Comparison of ENCODE assay signal across 8 cellular contexts in the genomic region with DNA sequence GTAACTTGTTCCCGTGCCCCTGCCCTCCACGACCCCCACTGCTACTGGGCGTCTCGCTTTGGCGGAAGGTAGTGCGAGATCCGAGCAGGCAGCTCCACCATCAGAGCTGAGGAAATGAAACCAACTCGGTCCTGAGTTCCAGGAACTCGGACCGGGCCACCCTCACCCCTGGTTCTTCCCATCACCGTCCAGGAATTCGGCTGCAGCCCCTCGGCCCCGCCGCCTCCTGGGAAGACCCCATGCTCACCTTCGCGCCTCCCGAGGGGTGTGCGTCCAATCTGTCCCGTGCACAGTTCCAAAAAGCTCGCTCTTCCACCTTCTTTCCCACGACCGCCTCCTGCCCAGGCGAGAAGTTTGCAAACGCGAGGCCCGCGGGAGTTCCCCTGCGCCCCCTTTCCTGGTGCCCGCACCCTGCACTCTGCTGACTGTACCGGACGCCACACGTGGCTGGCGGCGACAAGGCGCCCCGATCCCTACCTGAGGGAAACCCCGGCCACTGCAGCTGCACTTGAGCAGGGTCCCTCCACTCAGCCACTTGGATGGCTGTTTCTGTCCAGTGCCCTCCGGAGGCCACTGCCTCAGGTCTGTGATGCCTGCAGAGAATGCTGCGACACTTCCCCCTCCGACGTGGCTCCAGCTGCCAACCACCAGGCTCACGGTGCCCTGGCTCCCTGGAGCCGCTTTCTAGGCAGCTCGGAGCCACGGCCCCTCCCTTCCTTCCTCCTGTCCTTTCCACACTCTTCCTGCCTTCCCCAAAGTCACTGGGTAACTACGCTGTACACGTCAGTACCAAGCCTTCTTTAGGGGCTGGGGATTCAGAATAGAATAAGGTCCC. TPM values are rescaled to one million over a fixed set of nuclear protein-coding genes. Genes with fewer than 3 reads are reported as not detected.
A peak's percentile ranks its signal among the peaks of the same experiment; 100 is the strongest.
DNase-seq lines count a peak whose midpoint lies in the region; ATAC-seq and TF ChIP-seq lines count a peak whose summit lies in the region.

A gene (minus strand): TSS at position 657 of the 835 bp plus-strand sequence. CDS start 5,105 bp downstream, outside the sequence.

- peak; percentile 74 for TF ChIP-seq POLR2A in GM19193 (IDR thresholded peaks at IDR 0.05; ENCODE audit: extremely low read depth, insufficient read depth, insufficient read length)

- H3K27ac Mint-ChIP-seq in activated naive CD8-positive, alpha-beta T cell treated with anti-CD3 and anti-CD28 coated beads, Interleukin-2, amount 50 U/mL, for 24 hours: peak within 1 kb of the TSS; percentile 99

- peak within 1 kb of the TSS; percentile 80 for H3K4me3 ChIP-seq in BLaER1
- H3K4me3 ChIP-seq in SU-DHL-6 (ENCODE audit: insufficient read depth, low read length, poor library complexity, severe bottlenecking): peak within 1 kb of the TSS; percentile 32
- H3K4me3 ChIP-seq in skeletal muscle tissue (ENCODE audit: low read length in 3 of 3): peak within 1 kb of the TSS; percentile 80 to 88 (median 84)

- H3K4me1 ChIP-seq in BLaER1: peaks cover 32% of the 10 kb centered on the region
- peaks cover 8 to 13% (median 8%) of the 10 kb centered on the region in 3 donors for H3K4me1 ChIP-seq in skeletal muscle tissue (ENCODE audit: control insufficient read depth in 3 of 3, insufficient read depth in 3 of 3, low read length in 3 of 3)

- H2AFZ ChIP-seq in SU-DHL-6 (ENCODE audit: low read depth, low read length, severe bottlenecking): peak within 1 kb of the TSS; percentile 23

- no peaks in the 10 kb centered on the region for H3K27me3 ChIP-seq in BLaER1
- H3K27me3 ChIP-seq in SU-DHL-6 (ENCODE audit: low read length): no peaks in the 10 kb centered on the region
- H3K27me3 ChIP-seq in skeletal muscle tissue (ENCODE audit: control insufficient read depth in 3 of 3, insufficient read depth in 3 of 3, low read length in 3 of 3): peaks cover 0 to 7% (median 4%) of the 10 kb centered on the region in 3 donors

- no peaks in the 10 kb centered on the region for H3K9me2 ChIP-seq in SU-DHL-6 (replicated peaks; ENCODE audit: insufficient read depth, low read length)

- H3K9ac ChIP-seq in BLaER1 (peak within 1 kb of the TSS; percentile 83), SU-DHL-6 (ENCODE audit: low read length) (peak within 1 kb of the TSS; percentile 17; the same call in 1 of the 2 replicates), skeletal muscle tissue (ENCODE audit: low read depth in 1 of 3, low read length in 3 of 3) (peak within 1 kb of the TSS; percentile 69 to 81 (median 79))

- H3F3A ChIP-seq in SU-DHL-6 (ENCODE audit: insufficient read depth): 0 out of 2 replicates have a peak, but pooled peaks cover 9% of the 10 kb centered on the region

- H4K20me1 ChIP-seq in BLaER1 (no peaks in the 10 kb centered on the region), SU-DHL-6 (ENCODE audit: low read depth, low read length) (no peaks in the 10 kb centered on the region)

- ATAC-seq in activated naive CD8-positive, alpha-beta T cell treated with anti-CD3 and anti-CD28 coated beads, Interleukin-2, amount 50 U/mL, for 24 hours: peak; percentile 77

- TF ChIP-seq CTCF in SU-DHL-6 (IDR thresholded peaks at IDR 0.05; ENCODE audit: insufficient read depth, low read length, poor library complexity, severe bottlenecking): no peak

- DNase-seq in HK-2 (ENCODE audit: unreplicated experiment) (peak; percentile 66), hepatic stellate cell (ENCODE audit: low spot score) (peak; percentile 65), cortex of kidney (lab: John Stamatoyannopoulos, UW) (no peak)
- DNase-seq in activated naive CD8-positive, alpha-beta T cell treated with anti-CD3 and anti-CD28 coated beads, Interleukin-2, amount 50 U/mL, for 24 hours: peak; percentile 70

- peak within 1 kb of the TSS; percentile 98 for H3K4me2 ChIP-seq in BLaER1
- H3K4me2 ChIP-seq in SU-DHL-6 (ENCODE audit: low read depth, low read length, poor library complexity, severe bottlenecking): peak within 1 kb of the TSS; percentile 51

- H3K27ac ChIP-seq in BLaER1 (peak within 1 kb of the TSS; percentile 78), SU-DHL-6 (ENCODE audit: low read depth, low read length) (no peak within 1 kb of the TSS), skeletal muscle tissue (ENCODE audit: low read depth, low read length) (peak within 1 kb of the TSS; percentile 81)

- no peaks in the 10 kb centered on the region for H3K9me3 ChIP-seq in BLaER1
- H3K9me3 ChIP-seq in SU-DHL-6 (ENCODE audit: insufficient read depth, low read length): no peaks in the 10 kb centered on the region
- H3K9me3 ChIP-seq in skeletal muscle tissue (ENCODE audit: control insufficient read depth in 3 of 3, low read length in 3 of 3): no peaks in the 10 kb centered on the region

- H3K36me3 ChIP-seq in BLaER1: peaks cover 2% of the 10 kb centered on the region
- H3K36me3 ChIP-seq in SU-DHL-6 (ENCODE audit: low read length): no peaks in the 10 kb centered on the region
- no peaks in the 10 kb centered on the region for H3K36me3 ChIP-seq in skeletal muscle tissue (ENCODE audit: control insufficient read depth in 3 of 3, insufficient read depth in 3 of 3, low read length in 3 of 3)

- peaks cover 26% of the 10 kb centered on the region for H3K36me3 Mint-ChIP-seq in activated naive CD8-positive, alpha-beta T cell treated with anti-CD3 and anti-CD28 coated beads, Interleukin-2, amount 50 U/mL, for 24 hours (ENCODE audit: low read depth)

- H3K79me2 ChIP-seq in SU-DHL-6 (ENCODE audit: insufficient read depth, low read length): no peaks in the 10 kb centered on the region

- H3K27me3 Mint-ChIP-seq in activated naive CD8-positive, alpha-beta T cell treated with anti-CD3 and anti-CD28 coated beads, Interleukin-2, amount 50 U/mL, for 24 hours: no peaks in the 10 kb centered on the region

- peak within 1 kb of the TSS; percentile 97 for H3K4me3 Mint-ChIP-seq in activated naive CD8-positive, alpha-beta T cell treated with anti-CD3 and anti-CD28 coated beads, Interleukin-2, amount 50 U/mL, for 24 hours

- no peaks in the 10 kb centered on the region for H3K9me3 Mint-ChIP-seq in activated naive CD8-positive, alpha-beta T cell treated with anti-CD3 and anti-CD28 coated beads, Interleukin-2, amount 50 U/mL, for 24 hours

- peaks cover 59% of the 10 kb centered on the region for H3K4me1 Mint-ChIP-seq in activated naive CD8-positive, alpha-beta T cell treated with anti-CD3 and anti-CD28 coated beads, Interleukin-2, amount 50 U/mL, for 24 hours

RNA-seq across cellular contexts. Expression of the gene that starts here (rescaled TPM):
- 3.7 TPM for total RNA-seq in skeletal muscle tissue

Comparison
In these comparisons a context has a peak if more than half of its experiments do, and no peak if none do; other contexts are left out.
1. H3K4me3 ChIP-seq: peak in every context shown above with its lines; median percentile 84 in skeletal muscle tissue; 80 in BLaER1; 32 in SU-DHL-6.
2. H3K9ac ChIP-seq: peak in every context shown above with its lines; median percentile 83 in BLaER1; 79 in skeletal muscle tissue; 17 in SU-DHL-6.